In genomic region chr11:79274636-79275315, GRCh38 we compare ENCODE assay signal across 25 cellular contexts.
DNase-seq lines count a peak whose midpoint lies in the region; ATAC-seq, FAIRE-seq and TF ChIP-seq lines count a peak whose summit lies in the region.
"Had no signal": no experiment of that assay in that cellular context is flagged by ENCODE, and none has a peak within 500 bp of the region (broad histone marks: within the 10 kb centered on the region; RNA-seq: fewer than 3 reads in every experiment).

No MANE protein-coding gene starts in this region.

- H3K4me3 Mint-ChIP-seq in astrocyte (ENCODE audit: unreplicated experiment) = no peak overlapping the region
- H3K4me3 Mint-ChIP-seq in stimulated activated naive B cell treated with anti-CD40 and anti-IgM and Interleukin-4, amounts not matched to agents 10 μg/mL and 1 μg/mL and 100 μg/mL, for 72 hours = no peak overlapping the region
- H3K4me3 Mint-ChIP-seq: activated B cell treated with CpG ODN at 0.5 μM for 24 hours; effector memory CD8-positive, alpha-beta T cell had no signal

- H3K9me3 ChIP-seq in GM23248 (ENCODE audit: low read depth) (no peaks in the 10 kb centered on the region), astrocyte (ENCODE audit: insufficient read depth, low read depth, low read length) (no peaks in the 10 kb centered on the region), smooth muscle cell (replicated peaks; ENCODE audit: low read depth) (no peaks in the 10 kb centered on the region)
- H3K9me3 ChIP-seq: BLaER1 treated with 17β-estradiol and CSF1 and Interleukin-3, amounts not matched to agents 10 nM and 100 nM; esophagus squamous epithelium; heart right ventricle had no signal

- WGBS in GM23248 (ENCODE audit: low coverage in 1 of 2, low lambda C conversion rate in 2 of 2, missing lambda C conversion rate in 2 of 2), 2 experiments = 27 to 28% methylated on average over 8 of the region's 8 CpGs
- 20% methylated on average over 8 of the region's 8 CpGs for WGBS in smooth muscle cell (ENCODE audit: low lambda C conversion rate)

- H3K4me1 ChIP-seq in GM23248 (ENCODE audit: insufficient read depth) (0 out of 2 replicates have a peak, but pooled peaks cover 3% of the 10 kb centered on the region), astrocyte (ENCODE audit: insufficient read depth, low read length) (peaks cover 9% of the 10 kb centered on the region), smooth muscle cell (ENCODE audit: low read depth) (peaks cover 14% of the 10 kb centered on the region)

- H3F3A ChIP-seq in GM23248 (ENCODE audit: insufficient read depth) (0 out of 2 replicates have a peak, but pooled peaks cover 5% of the 10 kb centered on the region), smooth muscle cell (ENCODE audit: low read depth) (peaks cover 4% of the 10 kb centered on the region)

- H3K36me3 ChIP-seq in GM23248 (ENCODE audit: low read depth) = no peaks in the 10 kb centered on the region
- H3K36me3 ChIP-seq in astrocyte (ENCODE audit: insufficient read depth, low read length) = no peaks in the 10 kb centered on the region
- H3K36me3 ChIP-seq in smooth muscle cell (ENCODE audit: low read depth) = no peaks in the 10 kb centered on the region
- H3K36me3 ChIP-seq: BLaER1 treated with 17β-estradiol and CSF1 and Interleukin-3, amounts not matched to agents 10 nM and 100 nM; esophagus squamous epithelium; heart right ventricle had no signal

- peaks cover 21% of the 10 kb centered on the region for H3K4me1 Mint-ChIP-seq in astrocyte (ENCODE audit: low read depth, unreplicated experiment)
- H3K4me1 Mint-ChIP-seq in stimulated activated naive B cell treated with anti-CD40 and anti-IgM and Interleukin-4, amounts not matched to agents 10 μg/mL and 1 μg/mL and 100 μg/mL, for 72 hours = no peaks in the 10 kb centered on the region
- H3K4me1 Mint-ChIP-seq: activated B cell treated with CpG ODN at 0.5 μM for 24 hours had no signal

- no peaks in the 10 kb centered on the region for H4K20me1 ChIP-seq in GM23248 (ENCODE audit: insufficient read depth)
- H4K20me1 ChIP-seq in astrocyte (ENCODE audit: insufficient read depth, low read length) = peaks cover 19% of the 10 kb centered on the region
- H4K20me1 ChIP-seq in smooth muscle cell (ENCODE audit: low read depth) = peaks cover 4% of the 10 kb centered on the region
- H4K20me1 ChIP-seq: BLaER1 treated with 17β-estradiol and CSF1 and Interleukin-3, amounts not matched to agents 10 nM and 100 nM had no signal

- in situ Hi-C loops in GM23248 (cut with MboI) = no loop called here

- TF ChIP-seq CTCF in astrocyte (IDR thresholded peaks at IDR 0.05; ENCODE audit: insufficient read depth, low read depth, low read length) (no peak), fibroblast of villous mesenchyme (IDR thresholded peaks at IDR 0.05; ENCODE audit: insufficient read depth, low read depth, low read length) (no peak), smooth muscle cell (IDR thresholded peaks at IDR 0.05; ENCODE audit: borderline replicate concordance, insufficient read depth, poor library complexity, severe bottlenecking) (no peak)

- H3K9ac ChIP-seq in GM23248 (no peak overlapping the region), astrocyte (ENCODE audit: low read length) (no peak overlapping the region), smooth muscle cell (ENCODE audit: low read depth) (no peak overlapping the region)
- H3K9ac ChIP-seq: BLaER1 treated with 17β-estradiol and CSF1 and Interleukin-3, amounts not matched to agents 10 nM and 100 nM had no signal

- ATAC-seq in GM21576 (IDR thresholded peaks at IDR 0.05; ENCODE audit: unreplicated experiment) (no peak), GM19463 (IDR thresholded peaks at IDR 0.05; ENCODE audit: unreplicated experiment) (no peak)
- ATAC-seq in stimulated activated naive B cell treated with anti-CD40 and anti-IgM and Interleukin-4, amounts not matched to agents 10 μg/mL and 1 μg/mL and 100 μg/mL, for 72 hours (replicated peaks) = no peak
- ATAC-seq: effector memory CD8-positive, alpha-beta T cell; left ventricle myocardium superior had no signal

- no peak for FAIRE-seq in astrocyte (lab: Jason Lieb, UNC)
- FAIRE-seq: RCC 7860 had no signal

- no peak overlapping the region for H3K27ac ChIP-seq in GM23248
- no peak overlapping the region for H3K27ac ChIP-seq in astrocyte (ENCODE audit: low read depth, low read length)
- H3K27ac ChIP-seq in smooth muscle cell (ENCODE audit: low read depth) = no peak overlapping the region
- H3K27ac ChIP-seq: BLaER1 treated with 17β-estradiol and CSF1 and Interleukin-3, amounts not matched to agents 10 nM and 100 nM; esophagus squamous epithelium; heart right ventricle; SK-N-MC had no signal

- H2AFZ ChIP-seq in GM23248 (no peak overlapping the region), astrocyte (ENCODE audit: low read depth, low read length) (no peak overlapping the region), smooth muscle cell (ENCODE audit: low read depth) (no peak overlapping the region)

- H3K27me3 ChIP-seq in GM23248 (replicated peaks; ENCODE audit: insufficient read depth) (0 out of 2 replicates have a peak, but pooled peaks cover 13% of the 10 kb centered on the region), astrocyte (ENCODE audit: insufficient read depth, low read length) (no peaks in the 10 kb centered on the region), smooth muscle cell (ENCODE audit: low read depth) (no peaks in the 10 kb centered on the region)
- H3K27me3 ChIP-seq: BLaER1 treated with 17β-estradiol and CSF1 and Interleukin-3, amounts not matched to agents 10 nM and 100 nM; esophagus squamous epithelium; heart right ventricle had no signal

- peaks cover 2% of the 10 kb centered on the region for H3K9me3 Mint-ChIP-seq in astrocyte (ENCODE audit: unreplicated experiment)
- H3K9me3 Mint-ChIP-seq in stimulated activated naive B cell treated with anti-CD40 and anti-IgM and Interleukin-4, amounts not matched to agents 10 μg/mL and 1 μg/mL and 100 μg/mL, for 72 hours = no peaks in the 10 kb centered on the region
- H3K9me3 Mint-ChIP-seq: activated B cell treated with CpG ODN at 0.5 μM for 24 hours had no signal

- DNase-seq in GM23248 (peak; percentile 49), astrocyte (ENCODE audit: low read depth) (peak; percentile 76), fibroblast of villous mesenchyme (ENCODE audit: low read depth) (peak; percentile 32), smooth muscle cell (lab: John Stamatoyannopoulos, UW; ENCODE audit: unreplicated experiment) (no peak), NCI-H146 (lab: John Stamatoyannopoulos, UW) (no peak)
- no peak for DNase-seq in stimulated activated naive B cell treated with anti-CD40 and anti-IgM and Interleukin-4, amounts not matched to agents 10 μg/mL and 1 μg/mL and 100 μg/mL, for 72 hours
- DNase-seq: activated B cell treated with CpG ODN at 0.5 μM for 24 hours; activated CD4-positive, alpha-beta T cell treated with anti-CD3 and anti-CD28 coated beads, Interleukin-2, amount 50 U/mL, for 48 hours; activated gamma-delta T cell; activated T-cell treated with anti-CD3 and anti-CD28 coated beads for 4 hours; amygdala; effector memory CD8-positive, alpha-beta T cell; esophagus squamous epithelium; heart right ventricle; left ventricle myocardium superior; NCI-H2029; NCI-H446 treated with DMSO at 0.1 percent for 48 hours; stimulated activated CD8-positive, alpha-beta memory T cell treated with anti-CD3 and anti-CD28 coated beads, Interleukin-4, amount 100 ng/mL, for 48 hours; substantia nigra; T-helper 9 cell had no signal

- H3K9me2 ChIP-seq in GM23248 (ENCODE audit: insufficient read depth) = no peaks in the 10 kb centered on the region

- H3K79me2 ChIP-seq in GM23248 (ENCODE audit: insufficient read depth) = no peaks in the 10 kb centered on the region
- H3K79me2 ChIP-seq in astrocyte (ENCODE audit: insufficient read depth, low read length) = no peaks in the 10 kb centered on the region
- no peaks in the 10 kb centered on the region for H3K79me2 ChIP-seq in smooth muscle cell (ENCODE audit: low read depth)

- H3K27me3 Mint-ChIP-seq in astrocyte (ENCODE audit: low read depth, unreplicated experiment) = peaks cover 13% of the 10 kb centered on the region
- no peaks in the 10 kb centered on the region for H3K27me3 Mint-ChIP-seq in stimulated activated naive B cell treated with anti-CD40 and anti-IgM and Interleukin-4, amounts not matched to agents 10 μg/mL and 1 μg/mL and 100 μg/mL, for 72 hours
- H3K27me3 Mint-ChIP-seq: activated B cell treated with CpG ODN at 0.5 μM for 24 hours; effector memory CD8-positive, alpha-beta T cell had no signal

- no peaks in the 10 kb centered on the region for H3K36me3 Mint-ChIP-seq in astrocyte (ENCODE audit: low read depth, unreplicated experiment)
- no peaks in the 10 kb centered on the region for H3K36me3 Mint-ChIP-seq in stimulated activated naive B cell treated with anti-CD40 and anti-IgM and Interleukin-4, amounts not matched to agents 10 μg/mL and 1 μg/mL and 100 μg/mL, for 72 hours

- no peak overlapping the region for H3K4me3 ChIP-seq in GM23248
- no peak overlapping the region for H3K4me3 ChIP-seq in astrocyte (ENCODE audit: insufficient read depth, low read depth, low read length)
- H3K4me3 ChIP-seq in fibroblast of villous mesenchyme (ENCODE audit: low read depth, low read length) = no peak overlapping the region
- H3K4me3 ChIP-seq in smooth muscle cell = no peak overlapping the region
- H3K4me3 ChIP-seq: BLaER1 treated with 17β-estradiol and CSF1 and Interleukin-3, amounts not matched to agents 10 nM and 100 nM; esophagus squamous epithelium; heart right ventricle; SK-N-MC had no signal

- no peak overlapping the region for H3K27ac Mint-ChIP-seq in astrocyte (ENCODE audit: unreplicated experiment)
- H3K27ac Mint-ChIP-seq in stimulated activated naive B cell treated with anti-CD40 and anti-IgM and Interleukin-4, amounts not matched to agents 10 μg/mL and 1 μg/mL and 100 μg/mL, for 72 hours = no peak overlapping the region
- H3K27ac Mint-ChIP-seq: activated B cell treated with CpG ODN at 0.5 μM for 24 hours; effector memory CD8-positive, alpha-beta T cell had no signal

- H3K4me2 ChIP-seq in GM23248 (ENCODE audit: unreplicated experiment) = peak overlapping the region; percentile 12
- peak overlapping the region; percentile 2 for H3K4me2 ChIP-seq in astrocyte (ENCODE audit: low read length)
- peak overlapping the region; percentile 66 for H3K4me2 ChIP-seq in smooth muscle cell
- H3K4me2 ChIP-seq: BLaER1 treated with 17β-estradiol and CSF1 and Interleukin-3, amounts not matched to agents 10 nM and 100 nM had no signal

Comparison
In these comparisons a context has a peak if more than half of its experiments do, and no peak if none do; other contexts are left out.
1. DNase-seq: peak in GM23248 (single experiment), astrocyte (single experiment) and fibroblast of villous mesenchyme (single experiment); none in smooth muscle cell (single experiment), stimulated activated naive B cell treated with anti-CD40 and anti-IgM and Interleukin-4, amounts not matched to agents 10 μg/mL and 1 μg/mL and 100 μg/mL, for 72 hours (single experiment) and NCI-H146 (single experiment).
2. H3K4me2 ChIP-seq: peak in every context shown above with its lines; median percentile 66 in smooth muscle cell; 12 in GM23248; 2 in astrocyte.